ENCODE assay signal across 29 cellular contexts in the genomic region with DNA sequence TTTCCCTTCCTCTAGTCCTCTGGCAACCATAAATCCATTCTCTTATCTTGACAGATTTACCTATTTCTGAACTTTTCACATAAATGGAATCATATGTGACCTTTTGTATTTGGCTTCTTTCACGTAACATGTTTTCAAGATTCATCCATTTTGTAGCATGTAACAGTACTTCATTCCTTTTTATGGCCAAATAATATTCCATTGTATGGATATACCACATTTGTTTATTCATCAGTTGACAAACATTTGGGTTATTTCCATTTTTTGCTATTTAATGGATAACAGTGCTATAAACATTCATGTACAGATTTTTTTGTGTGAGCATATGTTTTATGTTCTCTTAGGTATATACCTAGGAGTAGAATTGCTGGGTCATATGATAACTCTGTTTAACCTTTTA.
"Had no signal": no experiment of that assay in that cellular context is flagged by ENCODE, and none has a peak within 500 bp of the region (broad histone marks: within the 10 kb centered on the region; RNA-seq: fewer than 3 reads in every experiment).

No MANE protein-coding gene starts in this region.

- FAIRE-seq: endometrium, endothelial cell of umbilical vein, frontal cortex had no signal

- H3K9me3 Mint-ChIP-seq: dendritic cell treated with granulocyte-macrophage colony-stimulating factor and Interleukin-4, amounts not matched to agents 40 ng/mL and 50 ng/mL, for 4 days; effector memory CD8-positive, alpha-beta T cell had no signal

- ATAC-seq: effector memory CD8-positive, alpha-beta T cell; esophagus mucosa; foreskin keratinocyte; gastrocnemius medialis; gastroesophageal sphincter; heart left ventricle; heart right ventricle had no signal

- H3K27ac ChIP-seq: coronary artery, dorsolateral prefrontal cortex, epithelial cell of prostate, esophagus muscularis mucosa, esophagus squamous epithelium, foreskin keratinocyte, gastrocnemius medialis, gastroesophageal sphincter, heart left ventricle, heart right ventricle, hepatocyte had no signal

- H3K27me3 ChIP-seq: dorsolateral prefrontal cortex, esophagus muscularis mucosa, esophagus squamous epithelium, foreskin keratinocyte, gastrocnemius medialis, gastroesophageal sphincter, heart left ventricle, heart right ventricle, hepatocyte had no signal

- H3K27ac Mint-ChIP-seq: dendritic cell treated with granulocyte-macrophage colony-stimulating factor and Interleukin-4, amounts not matched to agents 40 ng/mL and 50 ng/mL, for 4 days; effector memory CD8-positive, alpha-beta T cell; endodermal cell had no signal

- H3K4me3 Mint-ChIP-seq: dendritic cell treated with granulocyte-macrophage colony-stimulating factor and Interleukin-4, amounts not matched to agents 40 ng/mL and 50 ng/mL, for 4 days; effector memory CD8-positive, alpha-beta T cell; endodermal cell had no signal

- DNase-seq: cortex of kidney; dermis blood vessel endothelial cell; dorsolateral prefrontal cortex; effector CD4-positive, alpha-beta T cell; effector CD8-positive, alpha-beta T cell; effector memory CD4-positive, alpha-beta T cell; effector memory CD8-positive, alpha-beta T cell; endodermal cell; erythroblast; esophagus squamous epithelium; foreskin fibroblast; foreskin keratinocyte; foreskin melanocyte; gastrocnemius medialis; glutamatergic neuron; head of caudate nucleus; heart left ventricle; heart right ventricle; hippocampal formation had no signal

- H3K4me2 ChIP-seq: hepatocyte had no signal

- H3K4me1 Mint-ChIP-seq: endodermal cell had no signal

- H2AFZ ChIP-seq: hepatocyte had no signal

- H3K4me1 ChIP-seq: esophagus muscularis mucosa, esophagus squamous epithelium, foreskin keratinocyte, gastrocnemius medialis, gastroesophageal sphincter, heart left ventricle, heart right ventricle had no signal

- H3K27me3 Mint-ChIP-seq: dendritic cell treated with granulocyte-macrophage colony-stimulating factor and Interleukin-4, amounts not matched to agents 40 ng/mL and 50 ng/mL, for 4 days; effector memory CD8-positive, alpha-beta T cell had no signal

- H3K79me2 ChIP-seq: hepatocyte had no signal

- H3K4me3 ChIP-seq: coronary artery, dorsolateral prefrontal cortex, esophagus muscularis mucosa, esophagus squamous epithelium, gastrocnemius medialis, gastroesophageal sphincter, heart left ventricle, heart right ventricle, hepatocyte had no signal

- H3K9me3 ChIP-seq: esophagus squamous epithelium, gastrocnemius medialis had no signal
